ENCODE assay signal across 13 cellular contexts in genomic region chr20:57661201-57662027, GRCh38. TPM values are rescaled to one million over a fixed set of nuclear protein-coding genes. Genes with fewer than 3 reads are reported as not detected.
A peak's percentile ranks its signal among the peaks of the same experiment; 100 is the strongest.
DNase-seq lines count a peak whose midpoint lies in the region; ATAC-seq and TF ChIP-seq lines count a peak whose summit lies in the region.
"Had no signal": no experiment of that assay in that cellular context is flagged by ENCODE, and none has a peak within 500 bp of the region (broad histone marks: within the 10 kb centered on the region; RNA-seq: fewer than 3 reads in every experiment).

No MANE protein-coding gene starts in this region.

- BruUV-seq in IMR-90 (replicated peaks; lab: Mats Ljungman, UMichigan) = no TSS peak

- H3K4me3 ChIP-seq in IMR-90 (ENCODE audit: insufficient read depth, low read depth, low read length) (no peak overlapping the region), gastrocnemius medialis (peak overlapping the region in 1 of 4 donors; percentile 15)
- H3K4me3 ChIP-seq: GM12878 had no signal

- no peak overlapping the region for H3K27ac Mint-ChIP-seq in CD14-positive monocyte
- H3K27ac Mint-ChIP-seq: mesothelial cell of epicardium had no signal

- H2BK20ac ChIP-seq in IMR-90 (ENCODE audit: low read depth, low read length) = no peak overlapping the region

- 78% methylated on average over 13 of the region's 32 CpGs; no CpG with 5 or more reads in 1 of the 2 experiments for WGBS in IMR-90 (ENCODE audit: extremely low coverage in 2 of 2, insufficient read length in 1 of 2), 2 experiments

- H3K27me3 Mint-ChIP-seq in CD14-positive monocyte (ENCODE audit: low read depth in 3 of 3) = peaks cover 0 to 5% (median 1%) of the 10 kb centered on the region in 3 donors

- no peak overlapping the region for H4K5ac ChIP-seq in IMR-90 (ENCODE audit: low read depth, low read length)

- H3K9me3 Mint-ChIP-seq in CD14-positive monocyte = peaks cover 0 to 3% (median 0%) of the 10 kb centered on the region in 7 donors
- H3K9me3 Mint-ChIP-seq: mesothelial cell of epicardium had no signal

- H3K27me3 ChIP-seq in IMR-90 (ENCODE audit: control insufficient read depth, insufficient read depth, low read length) = no peaks in the 10 kb centered on the region
- H3K27me3 ChIP-seq in gastrocnemius medialis = no peaks in the 10 kb centered on the region

- no peaks in the 10 kb centered on the region for H3K4me1 ChIP-seq in IMR-90 (ENCODE audit: control insufficient read depth, insufficient read depth, low read length)
- H3K4me1 ChIP-seq in gastrocnemius medialis = peaks cover 3 to 8% of the 10 kb centered on the region in 2 donors

- in situ Hi-C loops in IMR-90 (cut with MboI; ENCODE audit: low sequenced_read_pairs) (no loop called here), gastrocnemius medialis (cut with MboI; ENCODE audit: low sequenced_read_pairs in 4 of 4) (no loop called here)

- H4K91ac ChIP-seq in IMR-90 (ENCODE audit: insufficient read depth, low read depth, low read length) = no peak overlapping the region

- no peak overlapping the region for H3K4me3 Mint-ChIP-seq in CD14-positive monocyte
- H3K4me3 Mint-ChIP-seq: mesothelial cell of epicardium had no signal

- no peak overlapping the region for H3K14ac ChIP-seq in IMR-90 (replicated peaks; ENCODE audit: low read depth, low read length)

- no peaks in the 10 kb centered on the region for H3K4me1 Mint-ChIP-seq in CD14-positive monocyte

- DNase-seq in CD14-positive monocyte (ENCODE audit: low spot score) (peak; percentile 22), IMR-90 (no peak), left cardiac atrium (peak; percentile 25), gastrocnemius medialis (peak; percentile 1 to 11), GM10248 (ENCODE audit: extremely low spot score) (no peak), NCI-H226 (no peak)
- DNase-seq: activated CD4-positive, alpha-beta T cell treated with anti-CD3 and anti-CD28 coated beads, Interleukin-2, amount 50 U/mL, for 4 hours; DMS 273 treated with DMSO at 0.1 percent for 48 hours; NCI-H510A had no signal

- TF ChIP-seq POLR2A in IMR-90 (IDR thresholded peaks at IDR 0.05; ENCODE audit: low read depth, low read length) (no peak), gastrocnemius medialis (IDR thresholded peaks at IDR 0.05) (no peak)

- no peak overlapping the region for H2AK9ac ChIP-seq in IMR-90 (replicated peaks; ENCODE audit: low read depth, low read length, poor library complexity)

- H3K79me1 ChIP-seq in IMR-90 (ENCODE audit: low read depth in 1 of 2, low read length in 2 of 2) = peaks cover 6 to 11% of the 10 kb centered on the region in 2 experiments; a peak in 2 of 4 replicates

- dilution Hi-C loops in IMR-90 (cut with HindIII; ENCODE audit: low sequenced_read_pairs, unreplicated experiment) = no loop called here

- intact Hi-C loops in CD14-positive monocyte (cut with micrococcal nuclease) = no loop called here
- intact Hi-C loops in IMR-90 (cut with micrococcal nuclease) = no loop called here
- intact Hi-C loops in left cardiac atrium (cut with DNase I) = no loop called here
- intact Hi-C loops in gastrocnemius medialis (cut with DNase I; ENCODE audit: low total_unique reads) = no loop called here

- H3K4me2 ChIP-seq in IMR-90 (ENCODE audit: low read depth, low read length) = no peak overlapping the region

- H3K9me3 ChIP-seq in IMR-90 (ENCODE audit: control insufficient read depth, insufficient read depth, low read length) = no peaks in the 10 kb centered on the region
- no peaks in the 10 kb centered on the region for H3K9me3 ChIP-seq in gastrocnemius medialis

- CTCF ChIA-PET in IMR-90 (lab: Yijun Ruan, JAX) (interaction anchor here (0.7 kb wide), 1 partner anchor 37 kb away, joined by 3 read pairs; no protein-coding TSS in a partner anchor), GM10248 (lab: Yijun Ruan, JAX) (no interaction called here)

- ATAC-seq in IMR-90 (ENCODE audit: low read depth) (no peak), left cardiac atrium (no peak), gastrocnemius medialis (no peak), GM18861 (IDR thresholded peaks at IDR 0.05; ENCODE audit: unreplicated experiment) (no peak), HG03565 (IDR thresholded peaks at IDR 0.05; ENCODE audit: unreplicated experiment) (no peak)
- ATAC-seq: GM12878 had no signal

- H3K56ac ChIP-seq in IMR-90 (ENCODE audit: extremely low read depth, insufficient read depth, low read length) = no peak overlapping the region

- no peak overlapping the region for H2BK120ac ChIP-seq in IMR-90 (ENCODE audit: low read depth, low read length)

- H3K27ac ChIP-seq in IMR-90 (ENCODE audit: insufficient read depth, low read length) = no peak overlapping the region
- no peak overlapping the region for H3K27ac ChIP-seq in gastrocnemius medialis

- POLR2A ChIA-PET in IMR-90 (lab: Charles Lee; ENCODE audit: unreplicated experiment) = no interaction called here
- POLR2A ChIA-PET in GM10248 (lab: Yijun Ruan, JAX) = no interaction called here

- H3K23ac ChIP-seq in IMR-90 (ENCODE audit: low read depth, low read length) = no peak overlapping the region

- no peak overlapping the region for H3K9ac ChIP-seq in IMR-90 (ENCODE audit: low read depth, low read length)

- H4K8ac ChIP-seq in IMR-90 (ENCODE audit: low read depth in 2 of 2, low read length in 2 of 2) = no peak overlapping the region

- peaks cover 3% of the 10 kb centered on the region; the same call in 1 of the 2 replicates for H3K9me1 ChIP-seq in IMR-90 (ENCODE audit: insufficient read depth, low read length)

- no peak overlapping the region for H3K18ac ChIP-seq in IMR-90 (ENCODE audit: low read depth, low read length)

- H2AFZ ChIP-seq in IMR-90 (replicated peaks; ENCODE audit: low read length, poor library complexity) = no peak overlapping the region

- no peak overlapping the region for H2BK15ac ChIP-seq in IMR-90 (ENCODE audit: low read depth, low read length)

- no peak overlapping the region for H3K4ac ChIP-seq in IMR-90 (ENCODE audit: low read depth, low read length)

- TF ChIP-seq RAD21 in IMR-90 (IDR thresholded peaks at IDR 0.05; ENCODE audit: low read length) = no peak

- H2AK5ac ChIP-seq in IMR-90 (ENCODE audit: low read depth, low read length) = no peak overlapping the region

- H3K36me3 ChIP-seq in IMR-90 (ENCODE audit: control insufficient read depth, insufficient read depth, low read length) (peaks cover 13% of the 10 kb centered on the region), gastrocnemius medialis (no peaks in the 10 kb centered on the region)

- no peak overlapping the region for H2BK5ac ChIP-seq in IMR-90 (ENCODE audit: low read depth, low read length, poor library complexity, severe bottlenecking)

- H4K20me1 ChIP-seq in IMR-90 (ENCODE audit: insufficient read depth, low read length) = peaks cover 45% of the 10 kb centered on the region

- no peaks in the 10 kb centered on the region for H3K36me3 Mint-ChIP-seq in CD14-positive monocyte

- no peak for TF ChIP-seq CTCF in CD14-positive monocyte (IDR thresholded peaks at IDR 0.05)
- TF ChIP-seq CTCF in IMR-90 (conservative IDR thresholded peaks at IDR 0.05; ENCODE audit: low read depth, low read length) = no peak
- TF ChIP-seq CTCF in gastrocnemius medialis (IDR thresholded peaks at IDR 0.05 in 4 of 5, conservative IDR thresholded peaks at IDR 0.05 in 1 of 5) = no peak
- no peak for TF ChIP-seq CTCF in GM10248 (IDR thresholded peaks at IDR 0.05; ENCODE audit: control extremely low read depth, extremely low read depth, low read depth, missing control alignments)

TF ChIP-seq in IMR-90, 13 proteins besides CTCF, POLR2A, EP300 and RAD21:
- TF ChIP-seq BHLHE40 (IDR thresholded peaks at IDR 0.05; ENCODE audit: low read depth, low read length) (no peak), NFE2L2 (IDR thresholded peaks at IDR 0.05; ENCODE audit: low read depth, low read length) (no peak), FOS (IDR thresholded peaks at IDR 0.05; ENCODE audit: low read depth, low read length) (no peak), RCOR1 (IDR thresholded peaks at IDR 0.05; ENCODE audit: insufficient replicate concordance, low read length) (no peak), MAFK (IDR thresholded peaks at IDR 0.05; ENCODE audit: low read depth, low read length) (0 out of 2 replicates have a peak, but pooled peaks have one; percentile 5), MAZ (IDR thresholded peaks at IDR 0.05; ENCODE audit: borderline replicate concordance, low read depth, low read length) (no peak)

RNA-seq across cellular contexts. Expression of gene ZBP1, which starts 41.2 kb away (rescaled TPM):
- 1 to 10 TPM; 2.8 to 3.0 TPM for polyA plus RNA-seq in CD14-positive monocyte
- not detected in 2 replicates for total RNA-seq in IMR-90 (2012; rRNA removed)
- not detected in 2 replicates for polyA plus RNA-seq in IMR-90 (2012; rRNA removed)
- polyA plus RNA-seq in IMR-90 (2012; cell fraction: cytosol; rRNA removed) = not detected in 2 replicates
- polyA plus RNA-seq in IMR-90 (2012; cell fraction: nucleus; rRNA removed; ENCODE audit: low replicate concordance) = not detected in 2 replicates
- under 1 TPM in 1 of 2 donors, not detected in 1; 0.47 TPM for total RNA-seq in left cardiac atrium
- not detected for total RNA-seq in gastrocnemius medialis
- total RNA-seq: mesothelial cell of epicardium had no signal

RNA-seq across cellular contexts. Expression of gene PMEPA1, which starts 48.4 kb away (rescaled TPM):
- polyA plus RNA-seq in CD14-positive monocyte (under 1 TPM; 0.59 to 0.73 TPM), IMR-90 (2012; rRNA removed) (6.9 and 11.0 TPM in 2 replicates)
- total RNA-seq in IMR-90 (2012; rRNA removed) (1.4 and 2.0 TPM in 2 replicates), left cardiac atrium (10 to 100 TPM; 28.3 to 60.3 TPM), gastrocnemius medialis (1 to 10 TPM; 1.5 to 8.1 (median 5.8) TPM)
- polyA plus RNA-seq in IMR-90 (2012; cell fraction: cytosol; rRNA removed) = 2.9 and 9.8 TPM in 2 replicates
- polyA plus RNA-seq in IMR-90 (2012; cell fraction: nucleus; rRNA removed; ENCODE audit: low replicate concordance) = 3.2 and 9.0 TPM in 2 replicates

Comparison
In these comparisons a context has a peak if more than half of its experiments do, and no peak if none do; other contexts are left out.
1. DNase-seq: peak in CD14-positive monocyte (single experiment), left cardiac atrium (single experiment) and gastrocnemius medialis (2 of 2); none in IMR-90 (single experiment), GM10248 (single experiment) and NCI-H226 (single experiment).